1 cellular context compared by ENCODE assay signal in genomic region chr1:202821467-202821866, GRCh38.
TF ChIP-seq lines count a peak whose summit lies in the region.

No MANE protein-coding gene starts in this region.

TF ChIP-seq in IMR-90, 13 proteins besides CTCF, POLR2A, EP300 and RAD21:
- no peak for TF ChIP-seq FOS (IDR thresholded peaks at IDR 0.05; ENCODE audit: low read depth, low read length)
- TF ChIP-seq CEBPB (IDR thresholded peaks at IDR 0.05; ENCODE audit: low read depth, low read length) = no peak
- no peak for TF ChIP-seq MAZ (IDR thresholded peaks at IDR 0.05; ENCODE audit: borderline replicate concordance, low read depth, low read length)
- TF ChIP-seq NFE2L2 (IDR thresholded peaks at IDR 0.05; ENCODE audit: low read depth, low read length) = no peak
- TF ChIP-seq CHD1 (IDR thresholded peaks at IDR 0.05; ENCODE audit: low read depth, low read length) = no peak
- TF ChIP-seq MXI1 (IDR thresholded peaks at IDR 0.05; ENCODE audit: borderline replicate concordance, low read depth, low read length) = no peak
- TF ChIP-seq BHLHE40 (IDR thresholded peaks at IDR 0.05; ENCODE audit: low read depth, low read length) = no peak
- TF ChIP-seq MAFK (IDR thresholded peaks at IDR 0.05; ENCODE audit: low read depth, low read length) = no peak; the same call in 1 of the 2 replicates
- TF ChIP-seq RFX5 (IDR thresholded peaks at IDR 0.05; ENCODE audit: low read depth, low read length) = no peak
- TF ChIP-seq USF2 (IDR thresholded peaks at IDR 0.05; ENCODE audit: low read depth, low read length) = no peak
- no peak for TF ChIP-seq RCOR1 (IDR thresholded peaks at IDR 0.05; ENCODE audit: insufficient replicate concordance, low read length)
- TF ChIP-seq ELK1 (IDR thresholded peaks at IDR 0.05; ENCODE audit: borderline replicate concordance, low read depth, low read length) = no peak
- no peak for TF ChIP-seq SMC3 (IDR thresholded peaks at IDR 0.05; ENCODE audit: low read depth, low read length)
TF ChIP-seq in IMR-90: peak in this region for 0.
